In the genomic region with DNA sequence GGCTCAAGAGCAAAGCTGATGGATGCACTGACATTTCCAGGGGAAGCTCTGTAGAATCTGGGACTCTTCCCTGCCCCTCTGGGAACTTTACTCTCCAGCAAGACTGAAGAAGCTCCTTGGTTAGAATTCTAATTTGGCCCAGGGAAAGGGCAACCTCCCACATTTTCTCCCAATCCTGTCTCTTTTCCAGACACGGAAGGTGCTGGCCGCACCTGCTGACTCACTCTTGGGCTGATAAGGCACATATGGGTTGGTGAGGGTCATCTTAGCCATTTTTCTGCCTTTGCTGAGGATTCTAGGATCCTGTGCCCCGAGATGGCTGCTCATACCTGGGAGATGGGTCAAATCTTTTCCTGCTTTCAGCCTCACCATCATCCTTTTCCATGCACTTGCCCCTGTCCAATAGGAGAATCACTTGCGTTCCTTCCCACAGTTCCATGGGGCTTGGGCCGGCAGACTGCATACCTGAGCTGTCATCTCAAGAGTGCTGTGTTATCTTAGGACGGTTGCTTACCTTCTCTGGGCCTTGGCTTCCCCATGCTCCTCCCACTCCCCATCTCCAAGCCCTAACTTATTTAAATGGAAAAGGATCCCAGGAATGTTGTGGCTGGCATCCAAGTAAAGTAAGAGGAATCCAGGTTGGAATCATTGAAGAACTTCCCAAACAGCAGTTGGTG, we compare ENCODE assay signal across 9 cellular contexts. TPM values are rescaled to one million over a fixed set of nuclear protein-coding genes. Genes with fewer than 3 reads are reported as not detected.
DNase-seq lines count a peak whose midpoint lies in the region; ATAC-seq, FAIRE-seq and TF ChIP-seq lines count a peak whose summit lies in the region.
"Had no signal": no experiment of that assay in that cellular context is flagged by ENCODE, and none has a peak within 500 bp of the region (broad histone marks: within the 10 kb centered on the region; RNA-seq: fewer than 3 reads in every experiment).

No MANE protein-coding gene starts in this region.

- no peak overlapping the region for H3K4me3 ChIP-seq in GM23338
- peak overlapping the region; percentile 68 for H3K4me3 ChIP-seq in bronchial epithelial cell (ENCODE audit: low read depth, low read length)
- peak overlapping the region; percentile 62 to 67 (median 66) for H3K4me3 ChIP-seq in stomach
- H3K4me3 ChIP-seq in MG63: no peak overlapping the region

- H3K27me3 ChIP-seq in GM23338 (ENCODE audit: insufficient read depth) (no peaks in the 10 kb centered on the region), bronchial epithelial cell (ENCODE audit: control insufficient read depth, insufficient read depth, low read length) (no peaks in the 10 kb centered on the region), stomach (peaks cover 0 to 12% (median 0%) of the 10 kb centered on the region in 3 donors), MG63 (no peaks in the 10 kb centered on the region)

- H3K4me3 Mint-ChIP-seq in GM23338: no peak overlapping the region
- H3K4me3 Mint-ChIP-seq in T-helper 17 cell: no peak overlapping the region
- H3K4me3 Mint-ChIP-seq: stimulated activated naive CD8-positive, alpha-beta T cell treated with anti-CD3 and anti-CD28 coated beads, Interleukin-15, Interleukin-2, amounts not matched to agents 100 ng/mL and 50 ng/mL, for 24 hours had no signal

- H2AFZ ChIP-seq in GM23338: no peak overlapping the region

- DNase-seq in GM23338 (ENCODE audit: low spot score) (peak; percentile 65), bronchial epithelial cell (ENCODE audit: low read depth) (peak; percentile 62), kidney glomerular epithelial cell (lab: John Stamatoyannopoulos, UW) (peak; percentile 71), stomach (no peak), MG63 (no peak), T-helper 17 cell (no peak)

- 18 to 28% (median 26%) methylated on average over 6 of the region's 6 CpGs for whole genome bisulfite sequencing in stomach, 5 donors

- no peaks in the 10 kb centered on the region for H3K79me2 ChIP-seq in GM23338 (replicated peaks; ENCODE audit: insufficient read depth)

- H3K4me1 ChIP-seq in GM23338 (ENCODE audit: insufficient read depth): peaks cover 41% of the 10 kb centered on the region
- H3K4me1 ChIP-seq in stomach: peaks cover 65 to 80% (median 75%) of the 10 kb centered on the region in 4 donors

- H3K4me2 ChIP-seq in GM23338: no peak overlapping the region

- TF ChIP-seq CTCF in GM23338 (conservative IDR thresholded peaks at IDR 0.05; ENCODE audit: low read depth in 2 of 2) (no peak), bronchial epithelial cell (IDR thresholded peaks at IDR 0.05; ENCODE audit: insufficient read depth, low read length, severe bottlenecking) (no peak), stomach (IDR thresholded peaks at IDR 0.05) (no peak)

- H4K20me1 ChIP-seq in GM23338 (replicated peaks; ENCODE audit: insufficient read depth): no peaks in the 10 kb centered on the region

- ATAC-seq in GM23338 (no peak), T-helper 17 cell (no peak), HG02852 (IDR thresholded peaks at IDR 0.05; ENCODE audit: unreplicated experiment) (no peak), HG03565 (IDR thresholded peaks at IDR 0.05; ENCODE audit: unreplicated experiment) (no peak)

- no peaks in the 10 kb centered on the region for H3K9me2 ChIP-seq in GM23338 (ENCODE audit: insufficient read depth)

- H3K27me3 Mint-ChIP-seq in GM23338 (ENCODE audit: insufficient read depth, low read depth, poor library complexity): peaks cover 14% of the 10 kb centered on the region
- H3K27me3 Mint-ChIP-seq in T-helper 17 cell: peaks cover 53% of the 10 kb centered on the region

- H3K36me3 ChIP-seq in GM23338 (ENCODE audit: insufficient read depth): no peaks in the 10 kb centered on the region
- H3K36me3 ChIP-seq in bronchial epithelial cell (ENCODE audit: control insufficient read depth, insufficient read depth, low read length): peaks cover 2% of the 10 kb centered on the region
- H3K36me3 ChIP-seq in stomach: no peaks in the 10 kb centered on the region
- H3K36me3 ChIP-seq in MG63: no peaks in the 10 kb centered on the region

- no peak for FAIRE-seq in bronchial epithelial cell (lab: Jason Lieb, UNC)

- no peaks in the 10 kb centered on the region for H3K36me3 Mint-ChIP-seq in GM23338 (ENCODE audit: low read depth)
- H3K36me3 Mint-ChIP-seq in T-helper 17 cell (ENCODE audit: low read depth): peaks cover 2% of the 10 kb centered on the region

- intact Hi-C loops in stomach (cut with DNase I; ENCODE audit: low total_unique reads): no loop called here

- no peak overlapping the region for H3K27ac Mint-ChIP-seq in GM23338
- no peak overlapping the region for H3K27ac Mint-ChIP-seq in T-helper 17 cell
- H3K27ac Mint-ChIP-seq: stimulated activated naive CD8-positive, alpha-beta T cell treated with anti-CD3 and anti-CD28 coated beads, Interleukin-15, Interleukin-2, amounts not matched to agents 100 ng/mL and 50 ng/mL, for 24 hours had no signal

- peaks cover 41% of the 10 kb centered on the region for H3K4me1 Mint-ChIP-seq in GM23338
- peaks cover 7% of the 10 kb centered on the region for H3K4me1 Mint-ChIP-seq in T-helper 17 cell

- H3K9me3 ChIP-seq in stomach: no peaks in the 10 kb centered on the region
- H3K9me3 ChIP-seq in MG63: no peaks in the 10 kb centered on the region
- H3K9me3 ChIP-seq in T-helper 17 cell (ENCODE audit: control insufficient read depth, low read length, poor library complexity, severe bottlenecking): no peaks in the 10 kb centered on the region

- peaks cover 5% of the 10 kb centered on the region for H3F3A ChIP-seq in GM23338 (replicated peaks; ENCODE audit: low read depth)

- TF ChIP-seq EP300 in stomach (IDR thresholded peaks at IDR 0.05): no peak

- TF ChIP-seq POLR2A in stomach (IDR thresholded peaks at IDR 0.05): no peak

- no peaks in the 10 kb centered on the region for H3K9me3 Mint-ChIP-seq in GM23338
- H3K9me3 Mint-ChIP-seq: stimulated activated naive CD8-positive, alpha-beta T cell treated with anti-CD3 and anti-CD28 coated beads, Interleukin-15, Interleukin-2, amounts not matched to agents 100 ng/mL and 50 ng/mL, for 24 hours had no signal

- no peak overlapping the region for H3K27ac ChIP-seq in GM23338 (ENCODE audit: low read depth)
- peak overlapping the region; percentile 83 to 94 (median 92) for H3K27ac ChIP-seq in stomach

TF ChIP-seq in GM23338, 12 proteins besides CTCF, POLR2A, EP300 and RAD21:
- no peak for TF ChIP-seq JUNB (IDR thresholded peaks at IDR 0.05; ENCODE audit: unreplicated experiment)
- TF ChIP-seq STAT1 (IDR thresholded peaks at IDR 0.05; ENCODE audit: unreplicated experiment): no peak
- no peak for TF ChIP-seq EZH2phosphoT487 (IDR thresholded peaks at IDR 0.05; ENCODE audit: unreplicated experiment)
- no peak for TF ChIP-seq EZH2 (IDR thresholded peaks at IDR 0.05; ENCODE audit: low read depth, unreplicated experiment)
- TF ChIP-seq, protein P1, sequence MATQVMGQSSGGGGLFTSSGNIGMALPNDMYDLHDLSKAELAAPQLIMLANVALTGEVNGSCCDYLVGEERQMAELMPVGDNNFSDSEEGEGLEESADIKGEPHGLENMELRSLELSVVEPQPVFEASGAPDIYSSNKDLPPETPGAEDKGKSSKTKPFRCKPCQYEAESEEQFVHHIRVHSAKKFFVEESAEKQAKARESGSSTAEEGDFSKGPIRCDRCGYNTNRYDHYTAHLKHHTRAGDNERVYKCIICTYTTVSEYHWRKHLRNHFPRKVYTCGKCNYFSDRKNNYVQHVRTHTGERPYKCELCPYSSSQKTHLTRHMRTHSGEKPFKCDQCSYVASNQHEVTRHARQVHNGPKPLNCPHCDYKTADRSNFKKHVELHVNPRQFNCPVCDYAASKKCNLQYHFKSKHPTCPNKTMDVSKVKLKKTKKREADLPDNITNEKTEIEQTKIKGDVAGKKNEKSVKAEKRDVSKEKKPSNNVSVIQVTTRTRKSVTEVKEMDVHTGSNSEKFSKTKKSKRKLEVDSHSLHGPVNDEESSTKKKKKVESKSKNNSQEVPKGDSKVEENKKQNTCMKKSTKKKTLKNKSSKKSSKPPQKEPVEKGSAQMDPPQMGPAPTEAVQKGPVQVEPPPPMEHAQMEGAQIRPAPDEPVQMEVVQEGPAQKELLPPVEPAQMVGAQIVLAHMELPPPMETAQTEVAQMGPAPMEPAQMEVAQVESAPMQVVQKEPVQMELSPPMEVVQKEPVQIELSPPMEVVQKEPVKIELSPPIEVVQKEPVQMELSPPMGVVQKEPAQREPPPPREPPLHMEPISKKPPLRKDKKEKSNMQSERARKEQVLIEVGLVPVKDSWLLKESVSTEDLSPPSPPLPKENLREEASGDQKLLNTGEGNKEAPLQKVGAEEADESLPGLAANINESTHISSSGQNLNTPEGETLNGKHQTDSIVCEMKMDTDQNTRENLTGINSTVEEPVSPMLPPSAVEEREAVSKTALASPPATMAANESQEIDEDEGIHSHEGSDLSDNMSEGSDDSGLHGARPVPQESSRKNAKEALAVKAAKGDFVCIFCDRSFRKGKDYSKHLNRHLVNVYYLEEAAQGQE (IDR thresholded peaks at IDR 0.05; ENCODE audit: unreplicated experiment): no peak
- no peak for TF ChIP-seq CREB1 (CRISPR knock-in tag; IDR thresholded peaks at IDR 0.05; ENCODE audit: low read depth)
- no peak for TF ChIP-seq NANOG (IDR thresholded peaks at IDR 0.05; ENCODE audit: borderline replicate concordance)

RNA-seq across cellular contexts. Expression of a gene that starts 1.3 kb away (rescaled TPM):
- total RNA-seq in GM23338 (2014; rRNA removed; shearing (Covaris generic)): 15.8 and 20.4 TPM in 2 replicates
- 6.2 and 6.8 TPM in 2 replicates for polyA plus RNA-seq in GM23338 (2016; fragmentation: Nextera tagmentation; extraction: Ambion mirVana)
- total RNA-seq in bronchial epithelial cell: 55.4 and 154 TPM in 2 replicates
- 100 to 1,000 TPM in 4 of 5 donors, 10 to 100 TPM in 1; 88.1 to 691 (median 173) TPM for total RNA-seq in stomach
- 10 to 100 TPM; 17.9 to 43.8 (median 37.6) TPM for polyA plus RNA-seq in stomach
- 1.1 TPM in 1 of 2 replicates, not detected in the other for total RNA-seq in MG63 (2014; rRNA removed; shearing (Covaris generic); ENCODE audit: low replicate concordance)
- not detected for total RNA-seq in T-helper 17 cell

RNA-seq across cellular contexts. Expression of a gene that starts 39.8 kb away (rescaled TPM):
- total RNA-seq in GM23338 (2014; rRNA removed; shearing (Covaris generic)): 1.0 TPM in 1 of 2 replicates, not detected in the other
- 0.15 TPM in 1 of 2 replicates, not detected in the other for polyA plus RNA-seq in GM23338 (2016; fragmentation: Nextera tagmentation; extraction: Ambion mirVana)
- total RNA-seq in bronchial epithelial cell: not detected in 2 replicates
- not detected for total RNA-seq in stomach
- polyA plus RNA-seq in stomach: not detected
- total RNA-seq in MG63 (2014; rRNA removed; shearing (Covaris generic); ENCODE audit: low replicate concordance): not detected in 2 replicates
- total RNA-seq in T-helper 17 cell: not detected

Comparison
In these comparisons a context has a peak if more than half of its experiments do, and no peak if none do; other contexts are left out.
1. DNase-seq: peak in GM23338 (single experiment), bronchial epithelial cell (single experiment) and kidney glomerular epithelial cell (single experiment); none in stomach (single experiment), MG63 (single experiment) and T-helper 17 cell (0 of 3).
2. H3K4me3 ChIP-seq: peak in bronchial epithelial cell (single experiment) and stomach (4 of 4); none in GM23338 (single experiment) and MG63 (single experiment).